In genomic region chr20:45405566-45406259, GRCh38 we compare ENCODE assay signal across 8 cellular contexts. TPM values are rescaled to one million over a fixed set of nuclear protein-coding genes. Genes with fewer than 3 reads are reported as not detected.
DNase-seq lines count a peak whose midpoint lies in the region; ATAC-seq and TF ChIP-seq lines count a peak whose summit lies in the region.

No MANE protein-coding gene starts in this region.

- peak overlapping the region; percentile 100 for H3K4me2 ChIP-seq in mammary epithelial cell (ENCODE audit: insufficient read depth, low read depth, low read length)

- TF ChIP-seq CTCF in LNCaP clone FGC (IDR thresholded peaks at IDR 0.05; ENCODE audit: control insufficient read depth, extremely low read depth, insufficient read depth) (no peak), mammary epithelial cell (conservative IDR thresholded peaks at IDR 0.05 in 1 of 2, IDR thresholded peaks at IDR 0.05 in 1 of 2; ENCODE audit: extremely low read depth in 1 of 2, insufficient read depth in 1 of 2, low read depth in 1 of 2, low read length in 2 of 2) (no peak)

- CTCF ChIA-PET in mammary epithelial cell (lab: Charles Lee; ENCODE audit: low non-redundant PET), result no interaction called here

- H3K9me3 ChIP-seq in mammary epithelial cell (replicated peaks; ENCODE audit: insufficient read depth, low read length), result peaks cover 3% of the 10 kb centered on the region

- H3K36me3 ChIP-seq in mammary epithelial cell (ENCODE audit: insufficient read depth, low read length), result no peaks in the 10 kb centered on the region

- ATAC-seq in GM19452 (IDR thresholded peaks at IDR 0.05; ENCODE audit: unreplicated experiment), result no peak

- no peaks in the 10 kb centered on the region for H4K20me1 ChIP-seq in mammary epithelial cell (ENCODE audit: insufficient read depth, low read length)

- dilution Hi-C loops in mammary epithelial cell (cut with HindIII; ENCODE audit: low sequenced_read_pairs), result no loop called here

- DNase-seq in D341Med (ENCODE audit: low spot score), result peak; percentile 57
- no peak for DNase-seq in LNCaP clone FGC (ENCODE audit: low read depth)
- DNase-seq in mammary epithelial cell, result no peak
- peak; percentile 60 for DNase-seq in left kidney (ENCODE audit: low read depth, low spot score)
- DNase-seq in substantia nigra (lab: John Stamatoyannopoulos, UW), result peak in 8 of 49 donors; percentile 33 to 89 (median 54)
- DNase-seq in NK-92 treated with Interleukin-12 subunit alpha and Interleukin-12 subunit beta, amount 100 ng/mL, for 24 hours (lab: John Stamatoyannopoulos, UW), result no peak
- DNase-seq in stimulated activated CD4-positive, alpha-beta T cell treated with anti-CD3 and anti-CD28 coated beads, Interleukin-2, amount 100 ng/mL, for 24 hours, result no peak

- H2AFZ ChIP-seq in mammary epithelial cell (ENCODE audit: low read depth, low read length), result peak overlapping the region; percentile 96

- peak overlapping the region; percentile 52 for H3K4me3 ChIP-seq in LNCaP clone FGC (ENCODE audit: low read depth, low read length)
- peak overlapping the region; percentile 60 to 74 (median 68) for H3K4me3 ChIP-seq in mammary epithelial cell (replicated peaks in 1 of 3; ENCODE audit: insufficient read depth in 1 of 3, low read depth in 2 of 3, low read length in 3 of 3)

- no TSS peak for BruUV-seq in mammary epithelial cell (replicated peaks; lab: Mats Ljungman, UMichigan)

- peaks cover 8% of the 10 kb centered on the region for H3K79me2 ChIP-seq in mammary epithelial cell (ENCODE audit: insufficient read depth, low read length)

- H3K27me3 ChIP-seq in mammary epithelial cell (ENCODE audit: insufficient read depth, low read length), result no peaks in the 10 kb centered on the region

- no peak overlapping the region for H3K27ac ChIP-seq in mammary epithelial cell (ENCODE audit: insufficient read depth, low read depth, low read length)
- H3K27ac ChIP-seq in substantia nigra (ENCODE audit: low read depth, low read length, poor library complexity, severe bottlenecking), result peak overlapping the region; percentile 100

- 4% methylated on average over 21 of the region's 49 CpGs for WGBS in mammary epithelial cell (ENCODE audit: low coverage, missing lambda C conversion rate)

- intact Hi-C loops in mammary epithelial cell (cut with micrococcal nuclease), result no loop called here

- in situ Hi-C loops in mammary epithelial cell (cut with MboI; ENCODE audit: low sequenced_read_pairs in 2 of 2), result no loop called here

- peak overlapping the region; percentile 38 for H3K9ac ChIP-seq in mammary epithelial cell (ENCODE audit: insufficient read depth, low read length)

- H3K4me1 ChIP-seq in mammary epithelial cell (ENCODE audit: insufficient read depth, low read length), result peaks cover 14% of the 10 kb centered on the region

RNA-seq across cellular contexts. Expression of gene DBNDD2, which starts 2.4 kb away (rescaled TPM):
- total RNA-seq in mammary epithelial cell, result 10 to 100 TPM in 1 of 2 donors, 1 to 10 TPM in 1; 8.3 to 13.8 TPM
- 44.5 TPM for polyA plus RNA-seq in mammary epithelial cell
- 31.4 TPM for polyA minus RNA-seq in mammary epithelial cell

RNA-seq across cellular contexts. Expression of gene PIGT, which starts 10.2 kb away (rescaled TPM):
- 10 to 100 TPM; 31.0 to 69.2 TPM for total RNA-seq in mammary epithelial cell
- 41.8 TPM for polyA plus RNA-seq in mammary epithelial cell
- 100 TPM for polyA minus RNA-seq in mammary epithelial cell

RNA-seq across cellular contexts. Expression of gene TP53TG5, which starts 27.6 kb away (rescaled TPM):
- not detected for total RNA-seq in mammary epithelial cell
- not detected for polyA plus RNA-seq in mammary epithelial cell
- polyA minus RNA-seq in mammary epithelial cell, result not detected

RNA-seq across cellular contexts. Expression of gene SYS1, which starts 42.8 kb away (rescaled TPM):
- total RNA-seq in mammary epithelial cell, result 10 to 100 TPM; 20.9 to 25.0 TPM
- polyA plus RNA-seq in mammary epithelial cell, result 35.1 TPM
- polyA minus RNA-seq in mammary epithelial cell, result 40.9 TPM

RNA-seq across cellular contexts. Expression of gene SDC4, which starts 57.5 kb away (rescaled TPM):
- 100 to 1,000 TPM; 276 to 550 TPM for total RNA-seq in mammary epithelial cell
- polyA plus RNA-seq in mammary epithelial cell, result 135 TPM
- polyA minus RNA-seq in mammary epithelial cell, result 326 TPM

Comparison
In these comparisons a context has a peak if more than half of its experiments do, and no peak if none do; other contexts are left out.
1. DNase-seq: peak in D341Med (single experiment) and left kidney (single experiment); none in LNCaP clone FGC (single experiment), mammary epithelial cell (single experiment), NK-92 treated with Interleukin-12 subunit alpha and Interleukin-12 subunit beta, amount 100 ng/mL, for 24 hours (single experiment) and stimulated activated CD4-positive, alpha-beta T cell treated with anti-CD3 and anti-CD28 coated beads, Interleukin-2, amount 100 ng/mL, for 24 hours (0 of 2).